15 cellular contexts compared by ENCODE assay signal in the genomic region with DNA sequence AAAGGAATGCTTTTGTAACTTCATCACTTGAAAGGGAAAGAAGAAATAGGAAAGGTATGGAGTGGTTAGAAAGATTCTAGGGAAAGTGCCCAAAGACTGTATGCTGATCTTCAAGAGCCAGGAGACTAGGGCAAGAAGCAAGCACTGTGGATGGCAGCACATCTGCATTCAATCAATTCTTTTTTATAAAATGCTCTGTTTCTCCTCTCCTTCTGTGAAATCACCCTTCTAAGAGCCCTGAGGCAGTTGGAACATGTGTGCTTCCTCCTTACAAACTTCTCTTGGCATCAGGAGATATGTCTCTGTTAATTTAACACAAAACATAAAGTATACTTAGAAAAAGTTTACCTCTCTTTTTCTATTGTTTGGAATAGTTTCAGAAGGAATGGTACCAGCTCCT.
"Had no signal": no experiment of that assay in that cellular context is flagged by ENCODE, and none has a peak within 500 bp of the region (broad histone marks: within the 10 kb centered on the region; RNA-seq: fewer than 3 reads in every experiment).

No MANE protein-coding gene starts in this region.

- H3K4me1 ChIP-seq: breast epithelium, foreskin keratinocyte, heart left ventricle, tibial artery, vagina had no signal

- H3K9me3 ChIP-seq: breast epithelium, vagina had no signal

- DNase-seq: activated CD4-positive, alpha-beta T cell treated with anti-CD3 and anti-CD28 coated beads, Interleukin-2, amount 50 U/mL, for 48 hours; activated CD8-positive, alpha-beta memory T cell treated with anti-CD3 and anti-CD28 coated beads, Interleukin-2, amount 10 ng/mL, durations not matched to agents 7 days and 5 days; activated effector memory CD4-positive, alpha-beta T cell treated with Interleukin-2 at 50 U/mL for 16 hours; activated T-cell treated with anti-CD3 and anti-CD28 coated beads, Interleukin-2, amount 50 U/mL, for 24 hours; anterior cingulate cortex; effector CD4-positive, alpha-beta T cell; foreskin keratinocyte; heart left ventricle; mammary epithelial cell; natural killer cell; right cardiac atrium; small intestine; tibial artery had no signal

- H3K27me3 ChIP-seq: breast epithelium, foreskin keratinocyte, heart left ventricle, tibial artery, vagina had no signal

- H3K27ac ChIP-seq: foreskin keratinocyte, heart left ventricle, tibial artery, vagina had no signal

- H3K36me3 ChIP-seq: breast epithelium, heart left ventricle, tibial artery, vagina had no signal

- H3K4me3 ChIP-seq: breast epithelium, heart left ventricle, tibial artery, vagina had no signal
